Comparison of ENCODE assay signal across 1 cellular context in genomic region chr9:135726138-135726853, GRCh38.
TF ChIP-seq lines count a peak whose summit lies in the region.

No MANE protein-coding gene starts in this region.

TF ChIP-seq in H1, 55 proteins besides CTCF, POLR2A, EP300 and RAD21:
- TF ChIP-seq CTBP2 (IDR thresholded peaks at IDR 0.05; ENCODE audit: borderline replicate concordance, insufficient read depth, insufficient read length, low read length) (no peak), TAF1 (IDR thresholded peaks at IDR 0.05; ENCODE audit: low read depth, low read length) (no peak), CBX5 (IDR thresholded peaks at IDR 0.05; ENCODE audit: low read depth, low read length) (no peak)
- TF ChIP-seq, protein P1, sequence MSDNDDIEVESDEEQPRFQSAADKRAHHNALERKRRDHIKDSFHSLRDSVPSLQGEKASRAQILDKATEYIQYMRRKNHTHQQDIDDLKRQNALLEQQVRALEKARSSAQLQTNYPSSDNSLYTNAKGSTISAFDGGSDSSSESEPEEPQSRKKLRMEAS (IDR thresholded peaks at IDR 0.05) = no peak
